ENCODE assay signal across 30 cellular contexts in genomic region chr10:121531076-121531829, GRCh38.
DNase-seq lines count a peak whose midpoint lies in the region; ATAC-seq, FAIRE-seq and TF ChIP-seq lines count a peak whose summit lies in the region.
"Had no signal": no experiment of that assay in that cellular context is flagged by ENCODE, and none has a peak within 500 bp of the region (broad histone marks: within the 10 kb centered on the region; RNA-seq: fewer than 3 reads in every experiment).

No MANE protein-coding gene starts in this region.

- TF ChIP-seq CTCF in HEK293 (tag by site-specific recombination; IDR thresholded peaks at IDR 0.05) (no peak), bronchial epithelial cell (IDR thresholded peaks at IDR 0.05; ENCODE audit: insufficient read depth, low read length, severe bottlenecking) (no peak), liver (IDR thresholded peaks at IDR 0.05; ENCODE audit: low read depth, low read length, missing input control) (no peak)

- peak; percentile 68 for FAIRE-seq in bronchial epithelial cell (lab: Jason Lieb, UNC)
- FAIRE-seq: GM19239, HTR-8/SVneo had no signal

- CTCF ChIA-PET in HEK293 (lab: Yijun Ruan, JAX): interaction anchor here (0.5 kb wide), 1 partner anchor 258 kb away, joined by 3 read pairs; no protein-coding TSS in a partner anchor

- peaks cover 0 to 7% of the 10 kb centered on the region in 2 experiments; a peak in 2 of 3 replicates for H3K36me3 ChIP-seq in HEK293 (ENCODE audit: control insufficient read depth in 2 of 2, insufficient read depth in 1 of 2, low read length in 2 of 2)
- H3K36me3 ChIP-seq in bronchial epithelial cell (ENCODE audit: control insufficient read depth, insufficient read depth, low read length): no peaks in the 10 kb centered on the region
- no peaks in the 10 kb centered on the region for H3K36me3 ChIP-seq in liver (ENCODE audit: control insufficient read depth in 4 of 4, insufficient read depth in 3 of 4, low read depth in 1 of 4, low read length in 3 of 4)
- H3K36me3 ChIP-seq: BE2C, WERI-Rb-1 had no signal

- peaks cover 7% of the 10 kb centered on the region for H3K4me1 ChIP-seq in HEK293 (ENCODE audit: control insufficient read depth, insufficient read depth, low read length)
- peaks cover 4 to 47% (median 37%) of the 10 kb centered on the region in 4 donors for H3K4me1 ChIP-seq in liver (ENCODE audit: control insufficient read depth in 4 of 4, insufficient read depth in 4 of 4, low read length in 3 of 4)
- H3K4me1 ChIP-seq: BE2C, psoas muscle had no signal

- WGBS in liver: 34% methylated on average over 13 of the region's 13 CpGs

- H3K9ac ChIP-seq in liver (ENCODE audit: low read depth in 1 of 2, low read length in 2 of 2): no peak overlapping the region
- H3K9ac ChIP-seq: KMS-11 had no signal

- H3K27ac ChIP-seq in HEK293 (ENCODE audit: extremely low read depth, low read depth, low read length): no peak overlapping the region
- H3K27ac ChIP-seq in liver (ENCODE audit: low read depth in 1 of 2, low read length in 2 of 2): peak overlapping the region; percentile 56 to 74
- peak overlapping the region; percentile 99 for H3K27ac ChIP-seq in substantia nigra (ENCODE audit: low read depth, low read length, poor library complexity, severe bottlenecking)
- H3K27ac ChIP-seq: KMS-11, psoas muscle, WERI-Rb-1 had no signal

- H3K9me3 ChIP-seq in HEK293 (ENCODE audit: control insufficient read depth, insufficient read depth, low read depth, low read length) (no peaks in the 10 kb centered on the region), liver (ENCODE audit: control insufficient read depth in 4 of 4, low read length in 3 of 4) (no peaks in the 10 kb centered on the region)
- H3K9me3 ChIP-seq: BE2C, psoas muscle had no signal

- POLR2A ChIA-PET in HEK293 (lab: Yijun Ruan, JAX): no interaction called here

- H3K4me3 ChIP-seq in HEK293 (ENCODE audit: low read depth, low read length) (no peak overlapping the region), bronchial epithelial cell (ENCODE audit: low read depth, low read length) (no peak overlapping the region), liver (ENCODE audit: low read depth in 1 of 3, low read length in 3 of 3) (peak overlapping the region; percentile 7 to 33 (median 28))
- H3K4me3 ChIP-seq: psoas muscle had no signal

- no peak for DNase-seq in bronchial epithelial cell (ENCODE audit: low read depth)
- peak in 1 of 49 donors; percentile 45 for DNase-seq in substantia nigra (lab: John Stamatoyannopoulos, UW)
- no peak for DNase-seq in UCSD-AML1 (lab: John Stamatoyannopoulos, UW; ENCODE audit: unreplicated experiment)
- DNase-seq: ACHN; activated CD4-positive, alpha-beta T cell treated with anti-CD3 and anti-CD28 coated beads, Interleukin-2, amount 10 ng/mL, durations not matched to agents 24 days and 14 days; activated gamma-delta T cell treated with Interleukin-2 at 50 U/mL for 16 hours; activated T-cell treated with anti-CD3 and anti-CD28 coated beads, Interleukin-2, amount 50 U/mL, for 24 hours; BE2C; CD8-positive, alpha-beta memory T cell; effector CD8-positive, alpha-beta T cell; GF-D8; H7; kidney glomerular epithelial cell; MM.1S; NCI-H1417 treated with DMSO at 0.1 percent for 48 hours; NCI-H2107; psoas muscle; stimulated activated naive CD8-positive, alpha-beta T cell treated with anti-CD3 and anti-CD28 coated beads, Interleukin-15, amount 100 ng/mL, for 72 hours; T-helper 9 cell; trophoblast cell; WERI-Rb-1 had no signal

- TF ChIP-seq RAD21 in liver (IDR thresholded peaks at IDR 0.05): peak in 1 of 2 donors; percentile 42

- ATAC-seq in HG03565 (IDR thresholded peaks at IDR 0.05; ENCODE audit: unreplicated experiment) (no peak), HG03280 (IDR thresholded peaks at IDR 0.05; ENCODE audit: unreplicated experiment) (no peak), HG02571 (IDR thresholded peaks at IDR 0.05; ENCODE audit: unreplicated experiment) (no peak)
- ATAC-seq: psoas muscle; SK-N-SH treated with all-trans-retinoic acid at 6 μM for 48 hours; stimulated activated naive CD8-positive, alpha-beta T cell treated with anti-CD3 and anti-CD28 coated beads, Interleukin-15, amount 100 ng/mL, for 72 hours had no signal

- H3K27me3 ChIP-seq in bronchial epithelial cell (ENCODE audit: control insufficient read depth, insufficient read depth, low read length): no peaks in the 10 kb centered on the region
- no peaks in the 10 kb centered on the region for H3K27me3 ChIP-seq in liver (ENCODE audit: control insufficient read depth in 4 of 4, insufficient read depth in 4 of 4, low read length in 3 of 4)
- H3K27me3 ChIP-seq: BE2C had no signal

TF ChIP-seq in HEK293, 187 proteins besides CTCF, POLR2A, EP300 and RAD21:
- TF ChIP-seq ZNF311 (tag by site-specific recombination; IDR thresholded peaks at IDR 0.05; ENCODE audit: borderline replicate concordance): no peak
- TF ChIP-seq ZNF654 (tag by site-specific recombination; IDR thresholded peaks at IDR 0.05; ENCODE audit: low read depth): no peak
- no peak for TF ChIP-seq SETDB1 (IDR thresholded peaks at IDR 0.05; ENCODE audit: insufficient read length, low read length)
- no peak for TF ChIP-seq ZNF148 (tag by site-specific recombination; IDR thresholded peaks at IDR 0.05; ENCODE audit: borderline replicate concordance)
- TF ChIP-seq ZIC2 (tag by site-specific recombination; IDR thresholded peaks at IDR 0.05): peak; percentile 77
- peak; percentile 19; the same call in 1 of the 2 replicates for TF ChIP-seq OSR2 (tag by site-specific recombination; IDR thresholded peaks at IDR 0.05)
TF ChIP-seq in HEK293: peak in this region for 2.

TF ChIP-seq in liver, 16 proteins besides CTCF, POLR2A, EP300 and RAD21:
- TF ChIP-seq HNF4A (conservative IDR thresholded peaks at IDR 0.05): peak; percentile 83 to 84
- no peak for TF ChIP-seq FOXA1 (IDR thresholded peaks at IDR 0.05)
- TF ChIP-seq ATF3 (IDR thresholded peaks at IDR 0.05): no peak
- peak; percentile 60 to 82 for TF ChIP-seq RXRA (IDR thresholded peaks at IDR 0.05)
- TF ChIP-seq HNF4G (IDR thresholded peaks at IDR 0.05): peak; percentile 48
- TF ChIP-seq ZBTB33 (IDR thresholded peaks at IDR 0.05): peak; percentile 60
- peak; percentile 30 for TF ChIP-seq REST (IDR thresholded peaks at IDR 0.05)
- TF ChIP-seq EGR1 (IDR thresholded peaks at IDR 0.05; ENCODE audit: low read depth in 2 of 2): no peak
- peak; percentile 59 for TF ChIP-seq MAX (IDR thresholded peaks at IDR 0.05)
- TF ChIP-seq YY1 (IDR thresholded peaks at IDR 0.05): peak; percentile 56
- peak; percentile 14 for TF ChIP-seq FOXA2 (IDR thresholded peaks at IDR 0.05)
- TF ChIP-seq GABPA (IDR thresholded peaks at IDR 0.05 in 1 of 2, conservative IDR thresholded peaks at IDR 0.05 in 1 of 2): peak in 1 of 2 donors; percentile 21
- TF ChIP-seq SP1 (IDR thresholded peaks at IDR 0.05): peak; percentile 81
TF ChIP-seq in liver: peak in this region for 10.

Comparison
In these comparisons a context has a peak if more than half of its experiments do, and no peak if none do; other contexts are left out.
1. H3K4me3 ChIP-seq: peak in liver (3 of 3); none in HEK293 (single experiment) and bronchial epithelial cell (single experiment).